1 cellular context compared by ENCODE assay signal in genomic region chr19:41376241-41376997, GRCh38.
A peak's percentile ranks its signal among the peaks of the same experiment; 100 is the strongest.
TF ChIP-seq lines count a peak whose summit lies in the region.

Gene TMEM91 (plus strand): TSS chr19:41376533. CDS start chr19:41378310, 1,777 bp downstream.

TF ChIP-seq in H1, 55 proteins besides CTCF, POLR2A, EP300 and RAD21 (continued from another document):
- TF ChIP-seq CHD7 (IDR thresholded peaks at IDR 0.05; ENCODE audit: insufficient replicate concordance, low read length) = no peak
- peak; percentile 61 for TF ChIP-seq CREB1 (IDR thresholded peaks at IDR 0.05)
- TF ChIP-seq E2F6 (IDR thresholded peaks at IDR 0.05) = peak; percentile 34; the same call in 1 of the 2 replicates
- no peak for TF ChIP-seq BACH1 (IDR thresholded peaks at IDR 0.05; ENCODE audit: low read length)
- no peak for TF ChIP-seq CHD2 (IDR thresholded peaks at IDR 0.05; ENCODE audit: low read length)
- no peak for TF ChIP-seq SIX5 (IDR thresholded peaks at IDR 0.05; ENCODE audit: low read depth, low read length)
- TF ChIP-seq TBP (IDR thresholded peaks at IDR 0.05; ENCODE audit: low read depth, low read length) = no peak; the same call in 1 of the 2 replicates
- peak; percentile 94 for TF ChIP-seq CEBPB (IDR thresholded peaks at IDR 0.05; ENCODE audit: low read depth, low read length)
- peak; percentile 60 for TF ChIP-seq KDM4A (IDR thresholded peaks at IDR 0.05; ENCODE audit: low read depth, low read length, severe bottlenecking)
- peak; percentile 21; the same call in 1 of the 2 replicates for TF ChIP-seq FOSL1 (IDR thresholded peaks at IDR 0.05; ENCODE audit: insufficient read depth, low read depth, low read length)
- TF ChIP-seq PHF8 (conservative IDR thresholded peaks at IDR 0.05; ENCODE audit: low read depth, low read length) = 0 out of 2 replicates have a peak, but pooled peaks have one; percentile 39
- peak; percentile 97; the same call in 1 of the 2 replicates for TF ChIP-seq EGR1 (IDR thresholded peaks at IDR 0.05; ENCODE audit: borderline replicate concordance, low read depth, low read length)
TF ChIP-seq in H1: peak in this region for 9.
